ENCODE assay signal across 23 cellular contexts in genomic region chr1:83670891-83671565, GRCh38.
"Had no signal": no experiment of that assay in that cellular context is flagged by ENCODE, and none has a peak within 500 bp of the region (broad histone marks: within the 10 kb centered on the region; RNA-seq: fewer than 3 reads in every experiment).

No MANE protein-coding gene starts in this region.

- DNase-seq: activated CD4-positive, alpha-beta T cell treated with anti-CD3 and anti-CD28 coated beads for 4 hours; activated CD4-positive, alpha-beta T cell treated with anti-CD3 and anti-CD28 coated beads, Interleukin-2, amount 50 U/mL, for 4 hours; activated effector memory CD4-positive, alpha-beta T cell treated with anti-CD3 and anti-CD28 coated beads, Interleukin-2, amount 50 U/mL, for 16 hours; activated naive CD4-positive, alpha-beta T cell treated with anti-CD3 and anti-CD28 coated beads for 36 hours; activated naive CD8-positive, alpha-beta T cell treated with anti-CD3 and anti-CD28 coated beads, Interleukin-2, amount 10 ng/mL, durations not matched to agents 7 days and 5 days; amniotic stem cell; brain microvascular endothelial cell; dorsolateral prefrontal cortex; effector memory CD4-positive, alpha-beta T cell; glutamatergic neuron; left lung; mesendoderm; posterior cingulate gyrus; right cardiac atrium; spleen; substantia nigra had no signal

- H3K4me1 ChIP-seq: left lung, spleen, vagina had no signal

- FAIRE-seq: astrocyte, frontal cortex, islet of Langerhans had no signal

- ATAC-seq: left lung; natural killer cell treated with Interleukin-12 subunit alpha and Interleukin-12 subunit beta and Interleukin-15 and Interleukin-18, amount 100 ng/mL, for 72 hours; right cardiac atrium had no signal

- H3K36me3 ChIP-seq: brain microvascular endothelial cell, left lung, spleen, vagina had no signal

- H3K27me3 ChIP-seq: brain microvascular endothelial cell, dorsolateral prefrontal cortex, left lung, spleen, vagina had no signal

- H3K9me3 ChIP-seq: left lung, vagina had no signal

- H3K4me3 ChIP-seq: coronary artery, dorsolateral prefrontal cortex, left lung, lung, spleen, vagina had no signal

- H3K27ac ChIP-seq: brain microvascular endothelial cell, coronary artery, dorsolateral prefrontal cortex, left lung, spleen, vagina had no signal
